ENCODE assay signal across 1 cellular context in genomic region chr7:98921608-98922372, GRCh38.
TF ChIP-seq lines count a peak whose summit lies in the region.

No MANE protein-coding gene starts in this region.

TF ChIP-seq in A549, 52 proteins besides CTCF, POLR2A, EP300 and RAD21:
- TF ChIP-seq HES2 (IDR thresholded peaks at IDR 0.05) (no peak), CEBPB (IDR thresholded peaks at IDR 0.05) (peak in 1 of 2 experiments; percentile 29; a peak in 1 of 4 replicates), SREBF2 (IDR thresholded peaks at IDR 0.05) (no peak)
